In the genomic region with DNA sequence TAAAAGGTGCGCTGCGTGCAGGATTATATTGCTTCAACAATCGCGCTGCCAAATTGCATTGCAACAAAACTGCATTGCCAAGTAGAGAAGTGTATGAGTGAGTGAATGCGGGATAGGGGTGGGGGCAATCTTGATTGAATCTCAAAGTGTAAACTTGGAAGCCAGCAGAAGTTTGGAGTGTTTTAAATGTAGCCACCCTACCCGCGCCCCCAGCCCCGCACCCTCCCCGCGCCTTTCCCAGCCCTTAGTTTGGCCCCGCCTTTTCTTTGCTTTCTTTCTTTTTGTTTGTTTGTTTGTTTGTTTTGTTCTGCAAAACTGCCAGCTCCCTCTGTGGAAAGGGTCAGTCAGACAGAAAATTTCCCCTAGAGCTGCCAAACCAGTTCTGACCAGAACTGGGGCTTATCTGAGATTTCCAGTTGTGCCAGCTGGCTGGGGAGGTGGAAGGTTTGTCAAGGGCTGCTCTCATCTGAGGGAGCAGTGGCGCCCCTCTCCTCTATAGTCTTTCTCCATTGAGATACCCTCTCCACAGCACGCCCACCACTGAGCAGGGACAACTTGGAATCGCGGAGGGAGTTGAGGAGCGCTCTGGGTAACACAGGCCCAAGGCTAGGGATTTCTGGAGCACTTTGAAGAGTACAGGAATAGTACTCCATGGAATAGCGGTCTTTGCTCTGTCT, we compare ENCODE assay signal across 8 cellular contexts. TPM values are rescaled to one million over a fixed set of nuclear protein-coding genes. Genes with fewer than 3 reads are reported as not detected.
A peak's percentile ranks its signal among the peaks of the same experiment; 100 is the strongest.
DNase-seq lines count a peak whose midpoint lies in the region; ATAC-seq and TF ChIP-seq lines count a peak whose summit lies in the region.

No MANE protein-coding gene starts in this region.

- H3K4me3 ChIP-seq in AG04450 (ENCODE audit: low read depth, low read length) (peak overlapping the region; percentile 59), coronary artery (peak overlapping the region; percentile 89), muscle layer of colon (ENCODE audit: low read depth in 1 of 2, low read length in 2 of 2) (peak overlapping the region; percentile 55 to 64)

- no peak for ATAC-seq in GM19351 (IDR thresholded peaks at IDR 0.05; ENCODE audit: unreplicated experiment)
- ATAC-seq in HG03159 (IDR thresholded peaks at IDR 0.05; ENCODE audit: unreplicated experiment): no peak

- DNase-seq in AG04450 (ENCODE audit: low read depth, low spot score): no peak
- no peak for DNase-seq in coronary artery (ENCODE audit: low spot score)
- no peak for DNase-seq in activated CD4-positive, CD25-positive, alpha-beta regulatory T cell treated with anti-CD3 and anti-CD28 coated beads, Interleukin-2, amount 50 U/mL, for 72 hours
- DNase-seq in HK-2 (ENCODE audit: unreplicated experiment): no peak

- POLR2A ChIA-PET in AG04450 (lab: Yijun Ruan, JAX): no interaction called here

- CTCF ChIA-PET in AG04450 (lab: Charles Lee): no interaction called here

- no peak overlapping the region for H3K9ac ChIP-seq in muscle layer of colon (ENCODE audit: low read length)

- H3K36me3 ChIP-seq in KOPT-K1 (ENCODE audit: insufficient read depth, low read length): peaks cover 19% of the 10 kb centered on the region
- no peaks in the 10 kb centered on the region for H3K36me3 ChIP-seq in muscle layer of colon (ENCODE audit: insufficient read depth, low read length)

- H3K27me3 ChIP-seq in AG04450 (ENCODE audit: control insufficient read depth, insufficient read depth, low read length): peaks cover 6% of the 10 kb centered on the region
- H3K27me3 ChIP-seq in muscle layer of colon (ENCODE audit: control insufficient read depth in 1 of 2, insufficient read depth in 2 of 2, low read length in 2 of 2): no peaks in the 10 kb centered on the region

- no peaks in the 10 kb centered on the region for H3K9me3 ChIP-seq in AG04450 (ENCODE audit: control insufficient read depth, insufficient read depth, low read length)
- no peaks in the 10 kb centered on the region for H3K9me3 ChIP-seq in KOPT-K1 (ENCODE audit: insufficient read depth, low read length, poor library complexity, severe bottlenecking)
- H3K9me3 ChIP-seq in muscle layer of colon (ENCODE audit: low read length): no peaks in the 10 kb centered on the region

- TF ChIP-seq CTCF in AG04450 (IDR thresholded peaks at IDR 0.05; ENCODE audit: low read depth, low read length): no peak
- TF ChIP-seq CTCF in coronary artery (IDR thresholded peaks at IDR 0.05): no peak

- no peak overlapping the region for H3K27ac ChIP-seq in AG04450 (ENCODE audit: low read depth, low read length)
- peak overlapping the region; percentile 59 for H3K27ac ChIP-seq in KOPT-K1 (ENCODE audit: low read depth, low read length, poor library complexity, severe bottlenecking)
- H3K27ac ChIP-seq in coronary artery: peak overlapping the region; percentile 1 to 88
- peak overlapping the region; percentile 36 for H3K27ac ChIP-seq in muscle layer of colon (ENCODE audit: low read depth, low read length)

- peaks cover 39% of the 10 kb centered on the region for H3K4me1 ChIP-seq in muscle layer of colon (ENCODE audit: insufficient read depth, low read length)

RNA-seq across cellular contexts. Expression of gene BEND5, which starts 0.7 kb away (rescaled TPM):
- polyA plus RNA-seq in AG04450 (2011; rRNA removed): 0.74 and 1.2 TPM in 2 replicates
- 0.22 and 3.0 TPM in 2 replicates for polyA minus RNA-seq in AG04450 (2011; rRNA and poly(A)+ RNA removed)
